10 cellular contexts compared by ENCODE assay signal in the genomic region with DNA sequence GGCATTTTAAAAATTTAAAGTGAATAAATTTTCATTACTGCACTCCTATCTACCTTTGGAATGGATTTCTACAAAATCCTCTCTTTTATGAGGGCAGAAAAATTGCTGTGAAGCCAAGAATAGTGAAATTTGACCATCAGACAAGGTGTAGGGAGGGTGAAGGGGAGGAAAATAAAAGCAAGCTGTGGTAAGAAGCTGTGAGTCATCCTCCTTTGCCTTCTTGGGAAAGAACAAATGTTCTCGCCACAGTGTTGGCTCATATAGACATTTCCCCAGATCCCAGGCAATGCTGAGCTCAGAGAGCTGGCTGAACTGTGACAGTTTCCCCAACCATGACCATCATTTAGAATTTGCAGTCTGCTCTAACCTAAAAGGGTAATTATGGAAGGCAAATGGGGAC.
DNase-seq lines count a peak whose midpoint lies in the region; ATAC-seq and TF ChIP-seq lines count a peak whose summit lies in the region.
"Had no signal": no experiment of that assay in that cellular context is flagged by ENCODE, and none has a peak within 500 bp of the region (broad histone marks: within the 10 kb centered on the region; RNA-seq: fewer than 3 reads in every experiment).

No MANE protein-coding gene starts in this region.

- no peak overlapping the region for H3K4me3 ChIP-seq in retinal pigment epithelial cell (ENCODE audit: low read length)
- no peak overlapping the region for H3K4me3 ChIP-seq in effector memory CD4-positive, alpha-beta T cell (ENCODE audit: insufficient read depth, low read depth, low read length, poor library complexity, severe bottlenecking)
- H3K4me3 ChIP-seq: ovary had no signal

- no peaks in the 10 kb centered on the region for H3K9me3 ChIP-seq in effector memory CD4-positive, alpha-beta T cell (ENCODE audit: control insufficient read depth, low read length)
- H3K9me3 ChIP-seq: ovary had no signal

- no peaks in the 10 kb centered on the region for H3K36me3 ChIP-seq in effector memory CD4-positive, alpha-beta T cell (ENCODE audit: control insufficient read depth, insufficient read depth, low read length)
- H3K36me3 ChIP-seq: ovary had no signal

- no peaks in the 10 kb centered on the region for H3K4me1 ChIP-seq in effector memory CD4-positive, alpha-beta T cell (ENCODE audit: control insufficient read depth, insufficient read depth, low read length, poor library complexity, severe bottlenecking)

- no peak for TF ChIP-seq CTCF in retinal pigment epithelial cell (conservative IDR thresholded peaks at IDR 0.05; ENCODE audit: low read depth, low read length)

- H3K27ac ChIP-seq in effector memory CD4-positive, alpha-beta T cell (ENCODE audit: insufficient read depth, low read length, poor library complexity, severe bottlenecking) = no peak overlapping the region
- H3K27ac ChIP-seq: ovary had no signal

- ATAC-seq in SK-N-SH treated with all-trans-retinoic acid at 6 μM for 48 hours (peak; percentile 100), HG03378 (IDR thresholded peaks at IDR 0.05; ENCODE audit: unreplicated experiment) (no peak)

- H3K27me3 ChIP-seq in effector memory CD4-positive, alpha-beta T cell (replicated peaks; ENCODE audit: control insufficient read depth, insufficient read depth, low read length, poor library complexity, severe bottlenecking) = no peaks in the 10 kb centered on the region
- H3K27me3 ChIP-seq: ovary had no signal

- peak; percentile 92 for DNase-seq in GM03348 (ENCODE audit: low spot score)
- peak; percentile 87 for DNase-seq in fibroblast of the conjunctiva (ENCODE audit: low read depth)
- DNase-seq in retinal pigment epithelial cell (ENCODE audit: low read depth) = peak; percentile 67
- DNase-seq in stimulated activated CD4-positive, alpha-beta T cell treated with anti-CD3 and anti-CD28 coated beads, Interleukin-1b, Interleukin-23, amount 100 ng/mL, for 48 hours = no peak
- no peak for DNase-seq in COLO829 (ENCODE audit: low spot score)
- no peak for DNase-seq in effector memory CD4-positive, alpha-beta T cell
- DNase-seq: H7 had no signal

TF ChIP-seq in SK-N-SH treated with all-trans-retinoic acid at 6 μM for 48 hours, 23 proteins besides CTCF, POLR2A, EP300 and RAD21:
- TF ChIP-seq ZNF565 (CRISPR knock-in tag; conservative IDR thresholded peaks at IDR 0.05; ENCODE audit: low read depth) (no peak), TOX (CRISPR knock-in tag; IDR thresholded peaks at IDR 0.05; ENCODE audit: borderline replicate concordance) (no peak; the same call in 1 of the 2 replicates), ZC3H10 (CRISPR knock-in tag; IDR thresholded peaks at IDR 0.05) (0 out of 2 replicates have a peak, but pooled peaks have one; percentile 12), ISL1 (CRISPR knock-in tag; IDR thresholded peaks at IDR 0.05) (no peak), ZFP3 (CRISPR knock-in tag; IDR thresholded peaks at IDR 0.05) (peak; percentile 51; the same call in 1 of the 2 replicates)

Comparison
In these comparisons a context has a peak if more than half of its experiments do, and no peak if none do; other contexts are left out.
1. DNase-seq: peak in GM03348 (single experiment), fibroblast of the conjunctiva (single experiment) and retinal pigment epithelial cell (single experiment); none in stimulated activated CD4-positive, alpha-beta T cell treated with anti-CD3 and anti-CD28 coated beads, Interleukin-1b, Interleukin-23, amount 100 ng/mL, for 48 hours (single experiment), COLO829 (single experiment) and effector memory CD4-positive, alpha-beta T cell (0 of 3).